ENCODE assay signal across 17 cellular contexts in genomic region chr17:39606434-39607056, GRCh38. TPM values are rescaled to one million over a fixed set of nuclear protein-coding genes. Genes with fewer than 3 reads are reported as not detected.
DNase-seq lines count a peak whose midpoint lies in the region; ATAC-seq and TF ChIP-seq lines count a peak whose summit lies in the region.
"Had no signal": no experiment of that assay in that cellular context is flagged by ENCODE, and none has a peak within 500 bp of the region (broad histone marks: within the 10 kb centered on the region; RNA-seq: fewer than 3 reads in every experiment).

No MANE protein-coding gene starts in this region.

- no peaks in the 10 kb centered on the region for H3K36me3 ChIP-seq in spleen
- H3K36me3 ChIP-seq: transverse colon had no signal

- no peak for TF ChIP-seq POLR2A in spleen (IDR thresholded peaks at IDR 0.05)

- H3K27ac ChIP-seq in spleen: no peak overlapping the region
- H3K27ac ChIP-seq: transverse colon had no signal

- peak; percentile 48 for DNase-seq in DMS53 (lab: John Stamatoyannopoulos, UW)
- DNase-seq in DMS53 treated with DMSO at 0.1 percent for 48 hours (lab: John Stamatoyannopoulos, UW; ENCODE audit: unreplicated experiment): no peak
- DNase-seq in WTC11 (ENCODE audit: low spot score): peak; percentile 40
- DNase-seq in spleen: no peak
- DNase-seq in hepatic stellate cell (ENCODE audit: low spot score): no peak
- DNase-seq in T-cell: no peak
- DNase-seq: activated CD4-positive, alpha-beta T cell treated with anti-CD3 and anti-CD28 coated beads for 1 hour; activated naive CD4-positive, alpha-beta T cell treated with anti-CD3 and anti-CD28 coated beads, Interleukin-2, amount 50 U/mL, for 16 hours; NCI-H2171; stimulated activated CD4-positive, alpha-beta T cell treated with anti-CD3 and anti-CD28 coated beads, Interleukin-4, amount 100 ng/mL, for 24 hours; transverse colon had no signal

- CTCF ChIA-PET in WTC11 (lab: Charles Lee): interaction anchor here (0.6 to 11.0 kb wide), 16 partner anchors 9 to 72 kb away, joined by 3 to 98 read pairs (median 4); no protein-coding TSS in a partner anchor
- CTCF ChIA-PET in T-cell (lab: Charles Lee): no interaction called here

- H3K4me1 ChIP-seq in spleen: peaks cover 24 to 50% (median 41%) of the 10 kb centered on the region in 6 donors

- H3K9me3 Mint-ChIP-seq in WTC11: no peaks in the 10 kb centered on the region
- no peaks in the 10 kb centered on the region for H3K9me3 Mint-ChIP-seq in T-cell
- H3K9me3 Mint-ChIP-seq: dendritic cell treated with granulocyte-macrophage colony-stimulating factor and Interleukin-4, amounts not matched to agents 40 ng/mL and 50 ng/mL, for 4 days; IgD-negative memory B cell; natural killer cell treated with Interleukin-12 subunit alpha and Interleukin-12 subunit beta and Interleukin-15 and Interleukin-18, amount 100 ng/mL, for 72 hours had no signal

- H3K9me3 ChIP-seq in iPS-18c (ENCODE audit: control insufficient read depth, insufficient read depth, low read length) (peaks cover 2% of the 10 kb centered on the region), spleen (no peaks in the 10 kb centered on the region)
- H3K9me3 ChIP-seq: transverse colon had no signal

- no peak overlapping the region for H3K27ac Mint-ChIP-seq in WTC11
- no peak overlapping the region for H3K27ac Mint-ChIP-seq in T-cell
- H3K27ac Mint-ChIP-seq: dendritic cell treated with granulocyte-macrophage colony-stimulating factor and Interleukin-4, amounts not matched to agents 40 ng/mL and 50 ng/mL, for 4 days; IgD-negative memory B cell; natural killer cell treated with Interleukin-12 subunit alpha and Interleukin-12 subunit beta and Interleukin-15 and Interleukin-18, amount 100 ng/mL, for 72 hours had no signal

- TF ChIP-seq CTCF in WTC11 (IDR thresholded peaks at IDR 0.05) (no peak), spleen (IDR thresholded peaks at IDR 0.05 in 8 of 11, conservative IDR thresholded peaks at IDR 0.05 in 3 of 11) (no peak)

- H3K4me1 Mint-ChIP-seq in WTC11 (peaks cover 39% of the 10 kb centered on the region), T-cell (peaks cover 9 to 28% (median 22%) of the 10 kb centered on the region in 3 donors)

- ATAC-seq in WTC11: peak; percentile 22
- no peak for ATAC-seq in T-cell (replicated peaks in 1 of 4)
- ATAC-seq in HG03565 (IDR thresholded peaks at IDR 0.05; ENCODE audit: unreplicated experiment): no peak

- H3K4me3 Mint-ChIP-seq in WTC11 (peak overlapping the region; percentile 67; the same call in 1 of the 2 replicates), T-cell (peak overlapping the region in 1 of 3 donors; percentile 64)
- H3K4me3 Mint-ChIP-seq: dendritic cell treated with granulocyte-macrophage colony-stimulating factor and Interleukin-4, amounts not matched to agents 40 ng/mL and 50 ng/mL, for 4 days; natural killer cell treated with Interleukin-12 subunit alpha and Interleukin-12 subunit beta and Interleukin-15 and Interleukin-18, amount 100 ng/mL, for 72 hours had no signal

- peaks cover 100% of the 10 kb centered on the region for H3K27me3 Mint-ChIP-seq in WTC11 (ENCODE audit: low read depth)
- H3K27me3 Mint-ChIP-seq in T-cell: peaks cover 46 to 65% of the 10 kb centered on the region in 2 donors

- intact Hi-C loops in spleen (cut with DNase I; ENCODE audit: low total_unique reads): no loop called here

- H3K36me3 Mint-ChIP-seq in WTC11 (no peaks in the 10 kb centered on the region), T-cell (no peaks in the 10 kb centered on the region)
- H3K36me3 Mint-ChIP-seq: IgD-negative memory B cell; natural killer cell treated with Interleukin-12 subunit alpha and Interleukin-12 subunit beta and Interleukin-15 and Interleukin-18, amount 100 ng/mL, for 72 hours had no signal

- peak overlapping the region; percentile 38 for H3K4me3 ChIP-seq in iPS-18c (ENCODE audit: insufficient read depth, low read depth, low read length)
- H3K4me3 ChIP-seq in spleen: peak overlapping the region in 7 of 8 donors; percentile 3 to 56 (median 16)

- WGBS in spleen, 5 donors: 0 to 4% (median 3%) methylated on average over 5 to 66 of the region's 66 CpGs

- POLR2A ChIA-PET in WTC11 (lab: Charles Lee) (interaction anchor here (1.8 kb wide), 1 partner anchor 33 kb away, joined by 4 read pairs; no protein-coding TSS in a partner anchor), T-cell (lab: Charles Lee) (interaction anchor here in 1 of 2 donors (0.5 kb wide), 1 partner anchor 677 kb away, joined by 6 read pairs; no protein-coding TSS in a partner anchor)

- peaks cover 23 to 100% (median 76%) of the 10 kb centered on the region in 7 donors for H3K27me3 ChIP-seq in spleen (replicated peaks in 1 of 7)

TF ChIP-seq in WTC11, 78 proteins besides CTCF, POLR2A, EP300 and RAD21:
- no peak for TF ChIP-seq PRDM15 (CRISPR knock-in tag; IDR thresholded peaks at IDR 0.05)
- TF ChIP-seq ZNF263 (CRISPR knock-in tag; IDR thresholded peaks at IDR 0.05; ENCODE audit: low read depth): peak; percentile 2; the same call in 1 of the 2 replicates
- TF ChIP-seq ZNF423 (CRISPR knock-in tag; IDR thresholded peaks at IDR 0.05): no peak
- 0 out of 2 replicates have a peak, but pooled peaks have one; percentile 14 for TF ChIP-seq HMGXB4 (CRISPR knock-in tag; IDR thresholded peaks at IDR 0.05)

RNA-seq across cellular contexts. Expression of gene NEUROD2, which starts 1.2 kb away (rescaled TPM):
- not detected in 3 replicates for total RNA-seq in WTC11 (2021)
- total RNA-seq in spleen: not detected
- polyA plus RNA-seq in spleen: under 1 TPM in 2 of 3 donors, not detected in 1; under 0.01 to 0.03 TPM
- not detected for total RNA-seq in T-cell
- total RNA-seq: A172; natural killer cell treated with Interleukin-12 subunit alpha and Interleukin-12 subunit beta and Interleukin-15 and Interleukin-18, amount 100 ng/mL, for 72 hours; transverse colon had no signal
- polyA plus RNA-seq: IgD-negative memory B cell had no signal

RNA-seq across cellular contexts. Expression of gene PPP1R1B, which starts 20.2 kb away (rescaled TPM):
- 15.0 to 20.5 TPM (median 15.2 TPM) in 3 replicates for total RNA-seq in WTC11 (2021)
- total RNA-seq in spleen: not detected
- under 1 TPM in 2 of 3 donors, not detected in 1; 0.06 to 0.26 TPM for polyA plus RNA-seq in spleen
- total RNA-seq in T-cell: under 1 TPM in 4 of 5 donors, not detected in 1; 0.12 to 0.35 (median 0.18) TPM
- total RNA-seq: A172; natural killer cell treated with Interleukin-12 subunit alpha and Interleukin-12 subunit beta and Interleukin-15 and Interleukin-18, amount 100 ng/mL, for 72 hours had no signal
- polyA plus RNA-seq: IgD-negative memory B cell had no signal

RNA-seq across cellular contexts. Expression of gene STARD3, which starts 30.4 kb away (rescaled TPM):
- total RNA-seq in WTC11 (2021) (64.9 to 75.3 TPM (median 65.4 TPM) in 3 replicates), spleen (100 to 1,000 TPM in 3 of 7 donors, 10 to 100 TPM in 4; 73.9 to 166 (median 98.7) TPM), T-cell (100 to 1,000 TPM in 2 of 5 donors, 10 to 100 TPM in 3; 81.3 to 146 (median 99.7) TPM)
- 100 to 1,000 TPM in 2 of 3 donors, 10 to 100 TPM in 1; 59.5 to 119 (median 102) TPM for polyA plus RNA-seq in spleen

RNA-seq across cellular contexts. Expression of gene TCAP, which starts 58.6 kb away (rescaled TPM):
- total RNA-seq in WTC11 (2021): 2.5 to 2.9 TPM (median 2.8 TPM) in 3 replicates
- total RNA-seq in spleen: 1 to 10 TPM; 1.5 to 3.1 (median 2.2) TPM
- polyA plus RNA-seq in spleen: 1 to 10 TPM; 1.6 to 3.2 (median 2.0) TPM
- total RNA-seq in T-cell: 1 to 10 TPM; 2.2 to 7.8 (median 6.6) TPM
- polyA plus RNA-seq: IgD-negative memory B cell had no signal

Comparison
In these comparisons a context has a peak if more than half of its experiments do, and no peak if none do; other contexts are left out.
1. DNase-seq: peak in DMS53 (single experiment) and WTC11 (single experiment); none in DMS53 treated with DMSO at 0.1 percent for 48 hours (single experiment), spleen (single experiment), hepatic stellate cell (single experiment) and T-cell (0 of 34).
2. RNA of gene PPP1R1B, which starts 20.2 kb away (total RNA-seq): 15.0 to 20.5 TPM in WTC11; 0.12 to 0.35 TPM in T-cell and not detected in spleen; every median in the first group is over 10 times any median in the second.